1 cellular context compared by ENCODE assay signal in genomic region chr11:44316388-44317240, GRCh38.
TF ChIP-seq lines count a peak whose summit lies in the region.

No MANE protein-coding gene starts in this region.

TF ChIP-seq in WTC11, 78 proteins besides CTCF, POLR2A, EP300 and RAD21 (continued from another document):
- no peak for TF ChIP-seq NR3C1 (CRISPR knock-in tag; conservative IDR thresholded peaks at IDR 0.05; ENCODE audit: low read depth)
